Comparison of ENCODE assay signal across 13 cellular contexts in genomic region chr11:121800704-121801516, GRCh38.
DNase-seq lines count a peak whose midpoint lies in the region; TF ChIP-seq lines count a peak whose summit lies in the region.
"Had no signal": no experiment of that assay in that cellular context is flagged by ENCODE, and none has a peak within 500 bp of the region (broad histone marks: within the 10 kb centered on the region; RNA-seq: fewer than 3 reads in every experiment).

No MANE protein-coding gene starts in this region.

- peak overlapping the region; percentile 37 for H2BK120ac ChIP-seq in trophoblast cell (ENCODE audit: insufficient read depth, low read length, poor library complexity)

- no peak for TF ChIP-seq POLR2A in erythroblast (IDR thresholded peaks at IDR 0.05; ENCODE audit: low read length)

- H3K4me1 Mint-ChIP-seq in chondrocyte (ENCODE audit: low read depth), result peaks cover 33% of the 10 kb centered on the region
- H3K4me1 Mint-ChIP-seq: activated naive CD4-positive, alpha-beta T cell treated with anti-CD3 and anti-CD28 coated beads, Interleukin-2, amount 50 U/mL, for 24 hours had no signal

- no peaks in the 10 kb centered on the region for H3K27me3 Mint-ChIP-seq in chondrocyte (ENCODE audit: low read depth)

- H3K36me3 Mint-ChIP-seq in chondrocyte (ENCODE audit: low read depth), result no peaks in the 10 kb centered on the region
- H3K36me3 Mint-ChIP-seq: activated naive CD4-positive, alpha-beta T cell treated with anti-CD3 and anti-CD28 coated beads, Interleukin-2, amount 50 U/mL, for 24 hours had no signal

- peak overlapping the region; percentile 53 for H4K8ac ChIP-seq in trophoblast cell (ENCODE audit: low read depth, low read length)

- no peaks in the 10 kb centered on the region for H3K9me3 ChIP-seq in hepatocyte (ENCODE audit: low read depth)
- H3K9me3 ChIP-seq in trophoblast cell (ENCODE audit: insufficient read depth, low read depth, low read length), result no peaks in the 10 kb centered on the region

- 25% methylated on average over 11 of the region's 11 CpGs for WGBS in hepatocyte (ENCODE audit: low lambda C conversion rate, missing lambda C conversion rate)
- WGBS in trophoblast cell (ENCODE audit: extremely low coverage, insufficient coverage, insufficient read length), result no CpG with 5 or more reads among the region's 11 CpGs

- H3K14ac ChIP-seq in trophoblast cell (ENCODE audit: low read length), result no peak overlapping the region

- H3K9ac ChIP-seq in trophoblast cell (ENCODE audit: low read length), result no peak overlapping the region

- no peak overlapping the region for H3K4me3 Mint-ChIP-seq in chondrocyte (ENCODE audit: unreplicated experiment)
- H3K4me3 Mint-ChIP-seq: activated naive CD4-positive, alpha-beta T cell treated with anti-CD3 and anti-CD28 coated beads, Interleukin-2, amount 50 U/mL, for 24 hours; effector memory CD8-positive, alpha-beta T cell had no signal

- H3K4ac ChIP-seq in trophoblast cell (ENCODE audit: low read depth, low read length), result no peak overlapping the region

- no peak overlapping the region for H2BK12ac ChIP-seq in trophoblast cell (ENCODE audit: low read length)

- in situ Hi-C loops in KBM-7 (cut with MboI; ENCODE audit: low pct_unique_long_range_greater_than_20kb, low sequenced_read_pairs), result no loop called here

- peaks cover 7% of the 10 kb centered on the region for H3K9me3 Mint-ChIP-seq in chondrocyte (ENCODE audit: low read depth)

- no peaks in the 10 kb centered on the region for H3K36me3 ChIP-seq in hepatocyte (replicated peaks; ENCODE audit: insufficient read depth, low read depth)
- H3K36me3 ChIP-seq in trophoblast cell (ENCODE audit: control insufficient read depth in 1 of 2, insufficient read depth in 2 of 2, low read length in 2 of 2), result no peaks in the 10 kb centered on the region

- no peak overlapping the region for H3K18ac ChIP-seq in trophoblast cell (ENCODE audit: low read length)

- peaks cover 24% of the 10 kb centered on the region for H3K4me1 ChIP-seq in hepatocyte (ENCODE audit: insufficient read depth)
- peaks cover 0 to 2% of the 10 kb centered on the region in 2 experiments for H3K4me1 ChIP-seq in trophoblast cell (ENCODE audit: control insufficient read depth in 1 of 2, insufficient read depth in 2 of 2, low read length in 2 of 2)

- TF ChIP-seq CTCF in chondrocyte (IDR thresholded peaks at IDR 0.05) (no peak), hepatocyte (IDR thresholded peaks at IDR 0.05; ENCODE audit: poor library complexity) (no peak)

- H2AFZ ChIP-seq in hepatocyte (peak overlapping the region; percentile 29), trophoblast cell (ENCODE audit: insufficient read depth, low read length, poor library complexity) (no peak overlapping the region)

- H2AK5ac ChIP-seq in trophoblast cell (ENCODE audit: low read length), result no peak overlapping the region

- H3K4me2 ChIP-seq in hepatocyte (peak overlapping the region; percentile 56), trophoblast cell (ENCODE audit: low read length) (peak overlapping the region; percentile 17)

- H3K4me3 ChIP-seq in hepatocyte (no peak overlapping the region), trophoblast cell (ENCODE audit: low read depth, low read length) (no peak overlapping the region)

- no peaks in the 10 kb centered on the region for H4K20me1 ChIP-seq in hepatocyte (ENCODE audit: insufficient read depth, poor library complexity, severe bottlenecking)

- DNase-seq in AG20443 (ENCODE audit: low spot score) (peak; percentile 34), chondrocyte (ENCODE audit: low spot score) (no peak), hepatocyte (ENCODE audit: low spot score) (peak; percentile 55), trophoblast cell (no peak), KBM-7 (no peak), epidermal melanocyte (ENCODE audit: insufficient read length, low spot score) (no peak), erythroblast (lab: John Stamatoyannopoulos, UW) (no peak)
- DNase-seq in activated CD8-positive, alpha-beta memory T cell treated with anti-CD3 and anti-CD28 coated beads for 24 hours, result no peak
- DNase-seq: DMS153; effector memory CD8-positive, alpha-beta T cell; Karpas-422; PC-3 had no signal

- H3K9me2 ChIP-seq in hepatocyte (replicated peaks; ENCODE audit: insufficient read depth), result no peaks in the 10 kb centered on the region

- H3K27me3 ChIP-seq in hepatocyte, result no peaks in the 10 kb centered on the region
- H3K27me3 ChIP-seq in trophoblast cell (ENCODE audit: insufficient read depth, low read length), result no peaks in the 10 kb centered on the region

- H4K91ac ChIP-seq in trophoblast cell (ENCODE audit: low read depth, low read length), result no peak overlapping the region

- H4K12ac ChIP-seq in trophoblast cell (ENCODE audit: low read depth, low read length), result no peak overlapping the region

- H3K79me1 ChIP-seq in trophoblast cell (ENCODE audit: low read length), result no peaks in the 10 kb centered on the region

- H3K27ac ChIP-seq in hepatocyte, result peak overlapping the region; percentile 90
- H3K27ac ChIP-seq in trophoblast cell (ENCODE audit: low read depth, low read length), result peak overlapping the region; percentile 91

- H3K23ac ChIP-seq in trophoblast cell (ENCODE audit: low read length), result no peak overlapping the region

- peak overlapping the region; percentile 33 for H2BK5ac ChIP-seq in trophoblast cell (ENCODE audit: low read depth, low read length, poor library complexity)

- peak overlapping the region; percentile 63 for H3K27ac Mint-ChIP-seq in chondrocyte (ENCODE audit: unreplicated experiment)
- H3K27ac Mint-ChIP-seq: activated naive CD4-positive, alpha-beta T cell treated with anti-CD3 and anti-CD28 coated beads, Interleukin-2, amount 50 U/mL, for 24 hours; effector memory CD8-positive, alpha-beta T cell had no signal

- H3K79me2 ChIP-seq in hepatocyte, result no peaks in the 10 kb centered on the region
- H3K79me2 ChIP-seq in trophoblast cell (ENCODE audit: control insufficient read depth, insufficient read depth, low read length, poor library complexity), result no peaks in the 10 kb centered on the region

Comparison
In these comparisons a context has a peak if more than half of its experiments do, and no peak if none do; other contexts are left out.
1. DNase-seq: peak in AG20443 (single experiment) and hepatocyte (single experiment); none in chondrocyte (single experiment), trophoblast cell (0 of 2), KBM-7 (single experiment), epidermal melanocyte (single experiment), activated CD8-positive, alpha-beta memory T cell treated with anti-CD3 and anti-CD28 coated beads for 24 hours (single experiment) and erythroblast (0 of 2).